ENCODE assay signal across 28 cellular contexts in the genomic region with DNA sequence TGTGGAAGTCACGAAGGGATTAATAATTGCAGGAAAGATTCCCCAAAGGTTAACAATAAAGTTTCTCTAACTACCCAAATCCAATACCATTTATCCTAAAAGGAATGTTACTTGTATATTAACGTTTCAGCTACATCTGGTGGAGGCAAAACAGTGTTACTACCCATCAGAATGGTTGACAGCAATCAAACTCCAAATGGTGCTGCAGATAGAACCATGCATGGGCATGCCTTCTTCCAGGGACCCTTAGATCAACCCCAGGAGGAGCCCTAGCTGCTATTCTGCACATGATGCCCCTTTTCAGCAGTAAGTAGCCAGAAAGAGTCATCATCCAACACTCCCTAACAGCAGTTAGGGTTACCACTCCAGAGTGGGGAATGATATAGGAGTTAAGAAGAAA.
"Had no signal": no experiment of that assay in that cellular context is flagged by ENCODE, and none has a peak within 500 bp of the region (broad histone marks: within the 10 kb centered on the region; RNA-seq: fewer than 3 reads in every experiment).

No MANE protein-coding gene starts in this region.

- H3K9me3 Mint-ChIP-seq: dendritic cell treated with granulocyte-macrophage colony-stimulating factor and Interleukin-4, amounts not matched to agents 40 ng/mL and 50 ng/mL, for 4 days; effector memory CD8-positive, alpha-beta T cell had no signal

- H3K27me3 ChIP-seq: colonic mucosa, dorsolateral prefrontal cortex, esophagus muscularis mucosa, esophagus squamous epithelium, foreskin keratinocyte, gastrocnemius medialis, gastroesophageal sphincter, heart left ventricle, heart right ventricle had no signal

- H3K36me3 ChIP-seq: colonic mucosa, esophagus muscularis mucosa, esophagus squamous epithelium, gastrocnemius medialis, gastroesophageal sphincter, heart left ventricle, heart right ventricle had no signal

- H3K27ac ChIP-seq: colonic mucosa, coronary artery, dorsolateral prefrontal cortex, epithelial cell of prostate, esophagus muscularis mucosa, esophagus squamous epithelium, foreskin keratinocyte, gastrocnemius medialis, gastroesophageal sphincter, heart left ventricle, heart right ventricle had no signal

- DNase-seq: colonic mucosa; cortex of kidney; dermis blood vessel endothelial cell; dorsolateral prefrontal cortex; effector CD4-positive, alpha-beta T cell; effector CD8-positive, alpha-beta T cell; effector memory CD8-positive, alpha-beta T cell; endodermal cell; erythroblast; esophagus squamous epithelium; foreskin fibroblast; foreskin keratinocyte; foreskin melanocyte; gastrocnemius medialis; glutamatergic neuron; head of caudate nucleus; heart left ventricle; heart right ventricle had no signal

- H3K9me3 ChIP-seq: colonic mucosa, esophagus muscularis mucosa, esophagus squamous epithelium, gastrocnemius medialis, gastroesophageal sphincter had no signal

- H3K27ac Mint-ChIP-seq: dendritic cell treated with granulocyte-macrophage colony-stimulating factor and Interleukin-4, amounts not matched to agents 40 ng/mL and 50 ng/mL, for 4 days; effector memory CD8-positive, alpha-beta T cell; endodermal cell had no signal

- ATAC-seq: effector memory CD8-positive, alpha-beta T cell; esophagus mucosa; foreskin keratinocyte; gastrocnemius medialis; gastroesophageal sphincter; heart left ventricle; heart right ventricle had no signal

- H3K4me3 ChIP-seq: colonic mucosa, coronary artery, dorsolateral prefrontal cortex, esophagus muscularis mucosa, esophagus squamous epithelium, gastrocnemius medialis, gastroesophageal sphincter, heart left ventricle, heart right ventricle had no signal

- H3K4me3 Mint-ChIP-seq: dendritic cell treated with granulocyte-macrophage colony-stimulating factor and Interleukin-4, amounts not matched to agents 40 ng/mL and 50 ng/mL, for 4 days; effector memory CD8-positive, alpha-beta T cell; endodermal cell had no signal

- FAIRE-seq: colon, endometrium, endothelial cell of umbilical vein, frontal cortex had no signal

- H3K27me3 Mint-ChIP-seq: dendritic cell treated with granulocyte-macrophage colony-stimulating factor and Interleukin-4, amounts not matched to agents 40 ng/mL and 50 ng/mL, for 4 days had no signal

- H3K4me1 ChIP-seq: colonic mucosa, esophagus muscularis mucosa, esophagus squamous epithelium, foreskin keratinocyte, gastrocnemius medialis, gastroesophageal sphincter had no signal
